26 cellular contexts compared by ENCODE assay signal in the genomic region with DNA sequence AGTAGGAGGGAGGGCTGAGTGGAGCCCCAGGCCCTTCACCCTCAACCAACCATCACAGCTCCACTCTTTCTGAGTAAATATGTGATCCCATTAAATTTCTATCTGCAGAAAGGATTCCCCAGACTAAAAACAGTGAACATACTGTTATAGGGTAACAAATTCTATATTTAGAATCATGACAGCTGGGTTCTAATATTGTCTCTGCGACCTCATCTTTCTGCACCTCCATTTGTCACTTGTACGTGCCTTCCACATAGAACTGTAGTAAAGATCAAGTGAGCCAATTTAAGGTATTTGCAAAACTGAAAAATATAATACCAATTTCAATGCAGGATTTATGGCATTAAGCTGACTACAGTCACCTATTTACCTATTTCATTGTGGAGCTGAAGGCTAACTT.
"Had no signal": no experiment of that assay in that cellular context is flagged by ENCODE, and none has a peak within 500 bp of the region (broad histone marks: within the 10 kb centered on the region; RNA-seq: fewer than 3 reads in every experiment).

No MANE protein-coding gene starts in this region.

- FAIRE-seq: K562, RCC 7860 had no signal

- H3K36me3 ChIP-seq: ascending aorta had no signal

- H3K27me3 ChIP-seq: ascending aorta, body of pancreas had no signal

- H3K4me1 ChIP-seq: ascending aorta, body of pancreas had no signal

- DNase-seq: activated CD4-positive, alpha-beta T cell treated with anti-CD3 and anti-CD28 coated beads for 48 hours; activated CD4-positive, alpha-beta T cell treated with anti-CD3 and anti-CD28 coated beads, Interleukin-2, amount 50 U/mL, for 48 hours; activated CD4-positive, CD25-positive, alpha-beta regulatory T cell treated with anti-CD3 and anti-CD28 coated beads, Interleukin-2, amount 50 U/mL, for 72 hours; activated CD8-positive, alpha-beta memory T cell treated with anti-CD3 and anti-CD28 coated beads for 24 hours; activated effector memory CD4-positive, alpha-beta T cell treated with anti-CD3 and anti-CD28 coated beads, Interleukin-2, amount 50 U/mL, for 16 hours; activated naive CD4-positive, alpha-beta T cell treated with Interleukin-2 at 50 U/mL for 16 hours; activated naive CD8-positive, alpha-beta T cell treated with anti-CD3 and anti-CD28 coated beads, Interleukin-2, amount 50 U/mL, for 24 hours; activated T-cell treated with anti-CD3 and anti-CD28 coated beads, Interleukin-2, amount 50 U/mL, for 4 hours; amniotic stem cell; body of pancreas; Karpas-422; MM.1S; NCI-H1105 treated with DMSO at 0.1 percent for 48 hours; NCI-H146; NCI-H2029; NCI-H2107; NCI-H510A treated with DMSO at 0.1 percent for 48 hours; PC-3; SIG-M5; T-helper 17 cell; T-helper 9 cell had no signal

- H3K4me3 ChIP-seq: ascending aorta, body of pancreas, K562 had no signal

- ATAC-seq: activated naive CD4-positive, alpha-beta T cell treated with anti-CD3 and anti-CD28 coated beads, Interleukin-2, amount 50 U/mL, for 72 hours; activated naive CD8-positive, alpha-beta T cell treated with anti-CD3 and anti-CD28 coated beads, Interleukin-2, amount 50 U/mL, for 24 hours; activated T-cell treated with anti-CD3 and anti-CD28 coated beads, Interleukin-2, amount 50 U/mL, for 4 hours; body of pancreas; K562; PC-3; T-helper 17 cell; WTC11 had no signal

- H3K9me3 ChIP-seq: ascending aorta, body of pancreas had no signal

- H3K27ac ChIP-seq: ascending aorta, body of pancreas had no signal
